In genomic region chr5:151076616-151077015, GRCh38 we compare ENCODE assay signal across 13 cellular contexts. TPM values are rescaled to one million over a fixed set of nuclear protein-coding genes. Genes with fewer than 3 reads are reported as not detected.
DNase-seq lines count a peak whose midpoint lies in the region; ATAC-seq and TF ChIP-seq lines count a peak whose summit lies in the region.
"Had no signal": no experiment of that assay in that cellular context is flagged by ENCODE, and none has a peak within 500 bp of the region (broad histone marks: within the 10 kb centered on the region; RNA-seq: fewer than 3 reads in every experiment).

No MANE protein-coding gene starts in this region.

- no peaks in the 10 kb centered on the region for H3K27me3 ChIP-seq in CD4-positive, CD25-positive, alpha-beta regulatory T cell (ENCODE audit: control insufficient read depth, insufficient read depth, low read length)
- H3K27me3 ChIP-seq in HCT116 (ENCODE audit: insufficient read depth, low read length), result no peaks in the 10 kb centered on the region
- H3K27me3 ChIP-seq in osteoblast (ENCODE audit: insufficient read depth, low read length), result no peaks in the 10 kb centered on the region

- DNase-seq in CD4-positive, CD25-positive, alpha-beta regulatory T cell, result no peak
- DNase-seq in HCT116 (ENCODE audit: low read depth, low spot score) (no peak), osteoblast (ENCODE audit: insufficient read length, low spot score, missing footprints) (no peak), germinal center (ENCODE audit: low spot score) (no peak), T1000 (lab: John Stamatoyannopoulos, UW) (no peak), HPDE6-E6E7 (ENCODE audit: extremely low spot score) (no peak)
- no peak for DNase-seq in stimulated activated CD4-positive, alpha-beta T cell treated with anti-CD3 and anti-CD28 coated beads, Interleukin-2, amount 100 ng/mL, for 24 hours
- DNase-seq: activated gamma-delta T cell, NCI-H1436, NCI-H526 treated with DMSO at 0.1 percent for 48 hours, SHP77 treated with DMSO at 0.1 percent for 48 hours had no signal

- peak overlapping the region; percentile 70 for H3K4me2 ChIP-seq in HCT116 (ENCODE audit: low read length)
- no peak overlapping the region for H3K4me2 ChIP-seq in osteoblast (ENCODE audit: insufficient read depth, low read length)

- H3K4me3 ChIP-seq in CD4-positive, CD25-positive, alpha-beta regulatory T cell (ENCODE audit: low read depth, low read length), result peak overlapping the region; percentile 99
- H3K4me3 ChIP-seq in HCT116 (replicated peaks in 1 of 2; ENCODE audit: low read depth in 1 of 2, low read length in 2 of 2) (no peak overlapping the region), osteoblast (ENCODE audit: insufficient read depth, low read length) (no peak overlapping the region)

- H3K9me2 ChIP-seq in HCT116 (ENCODE audit: insufficient read depth), result no peaks in the 10 kb centered on the region

- H3K27ac Mint-ChIP-seq in CD4-positive, CD25-positive, alpha-beta regulatory T cell, result peak overlapping the region; percentile 71 to 92 (median 88)
- H3K27ac Mint-ChIP-seq in brain, result peak overlapping the region in 3 of 5 experiments; percentile 38 to 66 (median 51)
- H3K27ac Mint-ChIP-seq: WTC11 had no signal

- no peak overlapping the region for H2AFZ ChIP-seq in HCT116 (ENCODE audit: low read depth, low read length, poor library complexity, severe bottlenecking)
- H2AFZ ChIP-seq in osteoblast (ENCODE audit: low read length), result no peak overlapping the region

- no peaks in the 10 kb centered on the region for H3K27me3 Mint-ChIP-seq in CD4-positive, CD25-positive, alpha-beta regulatory T cell
- H3K27me3 Mint-ChIP-seq in brain, result peaks cover 7% of the 10 kb centered on the region

- peak overlapping the region; percentile 52 for H3K27ac ChIP-seq in CD4-positive, CD25-positive, alpha-beta regulatory T cell (ENCODE audit: insufficient read depth, low read length, poor library complexity, severe bottlenecking)
- H3K27ac ChIP-seq in HCT116 (ENCODE audit: low read depth, low read length) (no peak overlapping the region), osteoblast (ENCODE audit: low read depth, low read length) (peak overlapping the region; percentile 84)

- H3K79me2 ChIP-seq in HCT116 (ENCODE audit: insufficient read depth, low read length), result peaks cover 45% of the 10 kb centered on the region
- H3K79me2 ChIP-seq in osteoblast (ENCODE audit: insufficient read depth, low read length), result peaks cover 67% of the 10 kb centered on the region

- peaks cover 37% of the 10 kb centered on the region for H3K36me3 Mint-ChIP-seq in CD4-positive, CD25-positive, alpha-beta regulatory T cell
- peaks cover 38% of the 10 kb centered on the region for H3K36me3 Mint-ChIP-seq in brain
- H3K36me3 Mint-ChIP-seq: WTC11 had no signal

- TF ChIP-seq POLR2A in HCT116 (IDR thresholded peaks at IDR 0.05; ENCODE audit: borderline replicate concordance, extremely low read depth, insufficient read depth, insufficient read length), result no peak

- TF ChIP-seq RAD21 in HCT116 (IDR thresholded peaks at IDR 0.05; ENCODE audit: low read depth), result no peak

- no peaks in the 10 kb centered on the region for H3K9me3 ChIP-seq in CD4-positive, CD25-positive, alpha-beta regulatory T cell (ENCODE audit: control insufficient read depth in 2 of 2, low read length in 2 of 2)
- H3K9me3 ChIP-seq in HCT116 (ENCODE audit: control insufficient read depth in 1 of 2, insufficient read depth in 1 of 2, low read depth in 1 of 2, low read length in 2 of 2) (no peaks in the 10 kb centered on the region), osteoblast (ENCODE audit: low read depth, low read length) (no peaks in the 10 kb centered on the region)

- ATAC-seq in CD4-positive, CD25-positive, alpha-beta regulatory T cell (ENCODE audit: low read depth in 2 of 2), result no peak
- ATAC-seq in HCT116, result no peak
- ATAC-seq: WTC11 had no signal

- H3K9me3 Mint-ChIP-seq in CD4-positive, CD25-positive, alpha-beta regulatory T cell, result no peaks in the 10 kb centered on the region
- H3K9me3 Mint-ChIP-seq in brain, result peaks cover 0 to 5% (median 0%) of the 10 kb centered on the region in 5 experiments
- H3K9me3 Mint-ChIP-seq: WTC11 had no signal

- peaks cover 75% of the 10 kb centered on the region for H3K4me1 ChIP-seq in CD4-positive, CD25-positive, alpha-beta regulatory T cell (ENCODE audit: control insufficient read depth, insufficient read depth, low read length, poor library complexity, severe bottlenecking)
- H3K4me1 ChIP-seq in HCT116 (ENCODE audit: control insufficient read depth in 1 of 2, insufficient read depth in 2 of 2, low read length in 2 of 2) (peaks cover 30 to 69% of the 10 kb centered on the region in 2 experiments), osteoblast (ENCODE audit: insufficient read depth, low read length) (peaks cover 44% of the 10 kb centered on the region)

- peak overlapping the region; percentile 37 for H3K9ac ChIP-seq in HCT116 (ENCODE audit: low read length)

- CTCF ChIA-PET in HCT116 (lab: Charles Lee), result interaction anchor here (1.1 kb wide), 1 partner anchor 27 kb away, joined by 3 read pairs; no protein-coding TSS in a partner anchor

- RAD21 ChIA-PET in HCT116 (lab: Charles Lee; ENCODE audit: low non-redundant PET in 1 of 2, low total read pairs in 2 of 2, uncharacterized antibody in 2 of 2, unreplicated experiment in 2 of 2), result no interaction called here

- intact Hi-C loops in HCT116 (cut with micrococcal nuclease), result no loop called here

- TF ChIP-seq CTCF in HCT116 (IDR thresholded peaks at IDR 0.05 in 2 of 3, conservative IDR thresholded peaks at IDR 0.05 in 1 of 3; ENCODE audit: borderline replicate concordance in 1 of 3, insufficient read depth in 1 of 3, low read depth in 2 of 3, low read length in 2 of 3), result peak in 1 of 3 experiments; percentile 31; a peak in 2 of 6 replicates
- no peak for TF ChIP-seq CTCF in brain (conservative IDR thresholded peaks at IDR 0.05)
- no peak for TF ChIP-seq CTCF in osteoblast (IDR thresholded peaks at IDR 0.05; ENCODE audit: extremely low read depth, low read depth, low read length)

- no peaks in the 10 kb centered on the region; the same call in 1 of the 2 replicates for H4K20me1 ChIP-seq in HCT116 (ENCODE audit: insufficient read depth)
- peaks cover 33% of the 10 kb centered on the region for H4K20me1 ChIP-seq in osteoblast (ENCODE audit: insufficient read depth, low read length)

- H3K36me3 ChIP-seq in CD4-positive, CD25-positive, alpha-beta regulatory T cell (ENCODE audit: control insufficient read depth, insufficient read depth, low read length), result peaks cover 28% of the 10 kb centered on the region
- no peaks in the 10 kb centered on the region for H3K36me3 ChIP-seq in HCT116 (ENCODE audit: control insufficient read depth in 1 of 2, insufficient read depth in 2 of 2, low read length in 2 of 2)
- H3K36me3 ChIP-seq in osteoblast (ENCODE audit: insufficient read depth, low read length), result peaks cover 4% of the 10 kb centered on the region

- POLR2A ChIA-PET in HCT116 (lab: Charles Lee), result no interaction called here

- H3K4me3 Mint-ChIP-seq in CD4-positive, CD25-positive, alpha-beta regulatory T cell, result peak overlapping the region; percentile 44 to 96 (median 94)
- H3K4me3 Mint-ChIP-seq in brain, result peak overlapping the region in 3 of 5 experiments; percentile 5 to 86 (median 67)
- H3K4me3 Mint-ChIP-seq: WTC11 had no signal

- no TSS peak for BruUV-seq in HCT116 (replicated peaks; lab: Mats Ljungman, UMichigan)

- peaks cover 31 to 81% (median 54%) of the 10 kb centered on the region in 4 donors for H3K4me1 Mint-ChIP-seq in CD4-positive, CD25-positive, alpha-beta regulatory T cell
- H3K4me1 Mint-ChIP-seq in brain, result peaks cover 56% of the 10 kb centered on the region

TF ChIP-seq in HCT116, 20 proteins besides CTCF, POLR2A, EP300 and RAD21:
- no peak for TF ChIP-seq TCF7L2 (IDR thresholded peaks at IDR 0.05; ENCODE audit: borderline replicate concordance, extremely low read depth, insufficient read depth, insufficient read length)
- TF ChIP-seq ZNF274 (IDR thresholded peaks at IDR 0.05; ENCODE audit: low read depth, low read length), result no peak
- no peak for TF ChIP-seq EGR1 (IDR thresholded peaks at IDR 0.05; ENCODE audit: low read depth)
- no peak for TF ChIP-seq ELF1 (IDR thresholded peaks at IDR 0.05; ENCODE audit: borderline replicate concordance, low read depth)
- no peak for TF ChIP-seq EZH2phosphoT487 (IDR thresholded peaks at IDR 0.05; ENCODE audit: borderline replicate concordance)

RNA-seq across cellular contexts. Expression of gene TNIP1, which starts 4.2 kb away (rescaled TPM):
- total RNA-seq in CD4-positive, CD25-positive, alpha-beta regulatory T cell, result 259 TPM
- polyA plus RNA-seq in CD4-positive, CD25-positive, alpha-beta regulatory T cell, result 10 to 100 TPM; 46.9 to 71.5 (median 59.8) TPM
- total RNA-seq in HCT116 (2021; ENCODE audit: unreplicated experiment), result 46.0 TPM
- 58.7 and 63.9 TPM in 2 replicates for polyA plus RNA-seq in HCT116 (2012)
- polyA plus RNA-seq in brain (ENCODE audit: insufficient read depth, low read depth, low replicate concordance), result 44.4 TPM
- total RNA-seq in osteoblast, result 66.3 and 85.8 TPM in 2 replicates

RNA-seq across cellular contexts. Expression of gene GPX3, which starts 56.2 kb away (rescaled TPM):
- 1.2 TPM for total RNA-seq in CD4-positive, CD25-positive, alpha-beta regulatory T cell
- 1 to 10 TPM in 2 of 4 donors, under 1 TPM in 2; 0.52 to 1.3 (median 0.81) TPM for polyA plus RNA-seq in CD4-positive, CD25-positive, alpha-beta regulatory T cell
- total RNA-seq in HCT116 (2021; ENCODE audit: unreplicated experiment) (0.96 TPM), osteoblast (8.8 and 9.8 TPM in 2 replicates)
- 0.10 and 0.55 TPM in 2 replicates for polyA plus RNA-seq in HCT116 (2012)
- polyA plus RNA-seq in brain (ENCODE audit: insufficient read depth, low read depth, low replicate concordance), result 54.2 TPM
